8 cellular contexts compared by ENCODE assay signal in the genomic region with DNA sequence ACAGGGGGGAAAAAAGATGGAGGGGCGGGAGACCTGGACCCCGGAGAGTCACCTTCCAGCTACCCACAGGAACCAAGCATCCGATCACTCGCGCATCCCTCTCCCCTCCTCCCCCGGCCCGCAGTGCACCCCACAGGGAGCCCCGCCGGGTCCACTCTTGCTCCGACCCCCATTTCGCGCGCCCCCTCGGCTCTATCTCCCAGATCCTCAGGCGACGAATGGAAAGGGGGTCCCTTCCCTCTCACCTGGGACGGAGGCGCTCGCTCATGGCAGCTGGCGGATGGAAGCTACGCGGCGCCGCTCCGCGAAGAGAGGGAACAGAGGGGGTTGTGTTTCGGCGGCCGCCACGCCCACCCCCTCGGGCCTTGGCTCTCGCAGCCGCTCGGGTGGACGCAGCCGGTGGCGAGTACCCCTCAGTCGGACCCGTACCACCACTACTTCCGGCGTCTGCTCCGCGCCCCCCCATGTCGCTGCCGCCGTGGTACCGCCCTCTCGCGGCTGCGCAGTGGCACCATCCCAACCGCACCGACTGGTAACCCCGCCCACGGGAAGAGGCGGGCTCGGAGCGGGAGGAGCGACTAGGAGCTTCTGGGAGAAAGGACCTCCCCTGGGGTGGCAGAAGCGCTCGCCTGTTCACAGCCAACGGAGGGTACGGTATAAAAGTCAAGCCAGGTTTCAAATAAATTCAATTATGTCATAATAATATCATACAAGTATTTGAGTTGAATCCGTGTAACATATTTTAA. TPM values are rescaled to one million over a fixed set of nuclear protein-coding genes. Genes with fewer than 3 reads are reported as not detected.
A peak's percentile ranks its signal among the peaks of the same experiment; 100 is the strongest.
DNase-seq lines count a peak whose midpoint lies in the region; ATAC-seq and TF ChIP-seq lines count a peak whose summit lies in the region.

No MANE protein-coding gene starts in this region.

- peak; percentile 94 for ATAC-seq in stimulated activated naive CD8-positive, alpha-beta T cell treated with anti-CD3 and anti-CD28 coated beads, Interleukin-15, amount 100 ng/mL, for 72 hours

- H3K4me1 ChIP-seq in H9 (ENCODE audit: insufficient read depth, low read length): peaks cover 6% of the 10 kb centered on the region; the same call in 1 of the 2 replicates

- H3K36me3 ChIP-seq in MG63: peaks cover 35% of the 10 kb centered on the region
- H3K36me3 ChIP-seq in neural cell (ENCODE audit: insufficient read depth, low read length): no peaks in the 10 kb centered on the region

- H3K14ac ChIP-seq in H9 (ENCODE audit: insufficient read depth, low read length): no peak overlapping the region

- peak overlapping the region; percentile 98 to 99 (median 99) for H3K27ac Mint-ChIP-seq in H9
- peak overlapping the region; percentile 99 for H3K27ac Mint-ChIP-seq in stimulated activated naive CD8-positive, alpha-beta T cell treated with anti-CD3 and anti-CD28 coated beads, Interleukin-15, amount 100 ng/mL, for 72 hours

- H3K36me3 Mint-ChIP-seq in H9 (ENCODE audit: insufficient read depth in 1 of 3, low read depth in 3 of 3): peaks cover 7 to 29% (median 26%) of the 10 kb centered on the region in 3 experiments; a peak in 6 of 7 replicates

- H3K9ac ChIP-seq in H9 (ENCODE audit: extremely low read depth, insufficient read length, low read length) (peak overlapping the region; percentile 73), neural cell (ENCODE audit: low read length) (peak overlapping the region; percentile 85)

- H3K23ac ChIP-seq in H9 (ENCODE audit: insufficient read length, low read depth, low read length): no peak overlapping the region

- no peak overlapping the region for H2BK15ac ChIP-seq in H9 (ENCODE audit: low read depth, low read length)

- peaks cover 12% of the 10 kb centered on the region for H3K23me2 ChIP-seq in H9 (ENCODE audit: insufficient read length, low read depth, low read length, poor library complexity, severe bottlenecking)

- no peak overlapping the region for H3K56ac ChIP-seq in H9 (ENCODE audit: insufficient read length, low read depth, low read length)

- no peaks in the 10 kb centered on the region for H3K9me2 ChIP-seq in neural cell (ENCODE audit: insufficient read depth, low read length)

- H2AFZ ChIP-seq in H9 (ENCODE audit: low read length): no peak overlapping the region
- H2AFZ ChIP-seq in neural cell (ENCODE audit: low read depth, low read length): peak overlapping the region; percentile 51

- H3T11ph ChIP-seq in H9 (ENCODE audit: low read length): no peak overlapping the region

- H3K4ac ChIP-seq in H9 (ENCODE audit: low read depth, low read length): no peak overlapping the region

- H2BK20ac ChIP-seq in H9 (ENCODE audit: low read depth, low read length, poor library complexity, severe bottlenecking): no peak overlapping the region

- H3K27me3 Mint-ChIP-seq in H9 (ENCODE audit: low read depth): no peaks in the 10 kb centered on the region
- no peaks in the 10 kb centered on the region for H3K27me3 Mint-ChIP-seq in stimulated activated naive CD8-positive, alpha-beta T cell treated with anti-CD3 and anti-CD28 coated beads, Interleukin-15, amount 100 ng/mL, for 72 hours

- no peak overlapping the region for H4K8ac ChIP-seq in H9 (replicated peaks; ENCODE audit: insufficient read length, low read depth, low read length)

- H3K4me3 ChIP-seq in MG63: peak overlapping the region; percentile 89
- H3K4me3 ChIP-seq in fibroblast of villous mesenchyme (ENCODE audit: low read depth, low read length): peak overlapping the region; percentile 98
- peak overlapping the region; percentile 98 for H3K4me3 ChIP-seq in neural cell (ENCODE audit: low read length)

- TF ChIP-seq CTCF in H9 (conservative IDR thresholded peaks at IDR 0.05) (peak; percentile 23; the same call in 1 of the 3 replicates), fibroblast of villous mesenchyme (IDR thresholded peaks at IDR 0.05; ENCODE audit: insufficient read depth, low read depth, low read length) (peak; percentile 16), neural cell (IDR thresholded peaks at IDR 0.05; ENCODE audit: poor library complexity, severe bottlenecking) (peak; percentile 48)

- in situ Hi-C loops in G401 (cut with HindIII; ENCODE audit: low sequenced_read_pairs): no loop called here

- no peak overlapping the region for H2BK5ac ChIP-seq in H9 (ENCODE audit: insufficient read length, low read length)

- no peak overlapping the region for H3K18ac ChIP-seq in H9 (ENCODE audit: insufficient read length, low read depth, low read length)

- no peak for TF ChIP-seq RAD21 in neural cell (conservative IDR thresholded peaks at IDR 0.05)

- DNase-seq in G401 (ENCODE audit: low spot score): peak; percentile 96
- peak; percentile 99 for DNase-seq in H9
- DNase-seq in MG63: peak; percentile 95
- DNase-seq in SHP77 (lab: John Stamatoyannopoulos, UW): peak; percentile 96
- DNase-seq in activated gamma-delta T cell (lab: John Stamatoyannopoulos, UW): peak; percentile 93
- DNase-seq in fibroblast of villous mesenchyme (ENCODE audit: low read depth): peak; percentile 93
- DNase-seq in stimulated activated naive CD8-positive, alpha-beta T cell treated with anti-CD3 and anti-CD28 coated beads, Interleukin-15, amount 100 ng/mL, for 72 hours: peak; percentile 96 to 97

- no peaks in the 10 kb centered on the region; a peak in 1 of 5 replicates for H3K9me3 Mint-ChIP-seq in H9
- no peaks in the 10 kb centered on the region for H3K9me3 Mint-ChIP-seq in stimulated activated naive CD8-positive, alpha-beta T cell treated with anti-CD3 and anti-CD28 coated beads, Interleukin-15, amount 100 ng/mL, for 72 hours

- peaks cover 34 to 37% of the 10 kb centered on the region in 2 experiments for H3K4me1 Mint-ChIP-seq in H9
- H3K4me1 Mint-ChIP-seq in stimulated activated naive CD8-positive, alpha-beta T cell treated with anti-CD3 and anti-CD28 coated beads, Interleukin-15, amount 100 ng/mL, for 72 hours: peaks cover 73% of the 10 kb centered on the region

- H3F3A ChIP-seq in neural cell (ENCODE audit: insufficient read depth, low read length, poor library complexity, severe bottlenecking): no peaks in the 10 kb centered on the region

- WGBS in H9 (ENCODE audit: extremely low coverage, insufficient read length, low lambda C conversion rate): no CpG with 5 or more reads among the region's 63 CpGs

- H3K79me1 ChIP-seq in H9 (ENCODE audit: insufficient read depth, low read depth, low read length, poor library complexity, severe bottlenecking): no peaks in the 10 kb centered on the region

- no peak overlapping the region for H2BK12ac ChIP-seq in H9 (ENCODE audit: insufficient read length, low read depth, low read length)

- H3K4me2 ChIP-seq in H9 (ENCODE audit: insufficient read depth, insufficient read length, low read length): peak overlapping the region; percentile 77
- H3K4me2 ChIP-seq in neural cell (ENCODE audit: low read length): no peak overlapping the region

- H4K91ac ChIP-seq in H9 (ENCODE audit: insufficient read length, low read depth, low read length): no peak overlapping the region

- H2AK5ac ChIP-seq in H9 (ENCODE audit: insufficient read length, low read length): no peak overlapping the region

- H3K27me3 ChIP-seq in H9 (ENCODE audit: insufficient read depth, low read length): no peaks in the 10 kb centered on the region
- no peaks in the 10 kb centered on the region for H3K27me3 ChIP-seq in MG63
- no peaks in the 10 kb centered on the region for H3K27me3 ChIP-seq in neural cell (ENCODE audit: insufficient read depth, low read depth, low read length)

- H3K27ac ChIP-seq in H9 (ENCODE audit: insufficient read length, low read depth, low read length) (no peak overlapping the region), neural cell (ENCODE audit: low read length) (peak overlapping the region; percentile 87)

- H2BK120ac ChIP-seq in H9 (ENCODE audit: low read depth, low read length, poor library complexity, severe bottlenecking): no peak overlapping the region

- H3K4me3 Mint-ChIP-seq in H9: peak overlapping the region; percentile 87 to 98
- peak overlapping the region; percentile 96 to 98 for H3K4me3 Mint-ChIP-seq in stimulated activated naive CD8-positive, alpha-beta T cell treated with anti-CD3 and anti-CD28 coated beads, Interleukin-15, amount 100 ng/mL, for 72 hours

- H3K9me3 ChIP-seq in H9 (ENCODE audit: control insufficient read depth, low read depth, low read length) (no peaks in the 10 kb centered on the region), MG63 (no peaks in the 10 kb centered on the region; the same call in 1 of the 2 replicates), neural cell (ENCODE audit: low read length) (no peaks in the 10 kb centered on the region)

- no peaks in the 10 kb centered on the region for H4K20me1 ChIP-seq in H9 (ENCODE audit: control insufficient read depth, insufficient read depth, insufficient read length)
- no peaks in the 10 kb centered on the region for H4K20me1 ChIP-seq in neural cell (ENCODE audit: insufficient read depth)

- no peak overlapping the region for H4K5ac ChIP-seq in H9 (ENCODE audit: insufficient read length, low read depth, low read length)

- H3K79me2 ChIP-seq in H9 (ENCODE audit: insufficient read depth, low read length) (peaks cover 36% of the 10 kb centered on the region), neural cell (replicated peaks; ENCODE audit: insufficient read depth, low read length) (peaks cover 34% of the 10 kb centered on the region)

- TF ChIP-seq EP300 in neural cell (conservative IDR thresholded peaks at IDR 0.05; ENCODE audit: poor library complexity, severe bottlenecking): peak; percentile 29

RNA-seq across cellular contexts. Expression of a gene that starts 29.7 kb away (rescaled TPM):
- 0.14 TPM in 1 of 2 replicates, not detected in the other for total RNA-seq in G401 (2014; rRNA removed; shearing (Covaris generic))
- total RNA-seq in H9 (2021) (not detected in 2 replicates), fibroblast of villous mesenchyme (not detected in 2 replicates)
- total RNA-seq in MG63 (2014; rRNA removed; shearing (Covaris generic); ENCODE audit: low replicate concordance): not detected in 2 replicates
- polyA plus RNA-seq in neural cell: not detected in 2 replicates
- polyA minus RNA-seq in neural cell: 1.0 TPM in 1 of 2 replicates, not detected in the other

RNA-seq across cellular contexts. Expression of a gene that starts 39.2 kb away (rescaled TPM):
- total RNA-seq in G401 (2014; rRNA removed; shearing (Covaris generic)): 8.2 and 10.8 TPM in 2 replicates
- total RNA-seq in H9 (2021): 23.2 and 26.5 TPM in 2 replicates
- 9.9 and 25.5 TPM in 2 replicates for total RNA-seq in MG63 (2014; rRNA removed; shearing (Covaris generic); ENCODE audit: low replicate concordance)
- total RNA-seq in fibroblast of villous mesenchyme: 25.9 and 26.7 TPM in 2 replicates
- polyA plus RNA-seq in neural cell: 23.5 and 26.3 TPM in 2 replicates
- polyA minus RNA-seq in neural cell: 30.9 and 36.0 TPM in 2 replicates
